ENCODE assay signal across 8 cellular contexts in the genomic region with DNA sequence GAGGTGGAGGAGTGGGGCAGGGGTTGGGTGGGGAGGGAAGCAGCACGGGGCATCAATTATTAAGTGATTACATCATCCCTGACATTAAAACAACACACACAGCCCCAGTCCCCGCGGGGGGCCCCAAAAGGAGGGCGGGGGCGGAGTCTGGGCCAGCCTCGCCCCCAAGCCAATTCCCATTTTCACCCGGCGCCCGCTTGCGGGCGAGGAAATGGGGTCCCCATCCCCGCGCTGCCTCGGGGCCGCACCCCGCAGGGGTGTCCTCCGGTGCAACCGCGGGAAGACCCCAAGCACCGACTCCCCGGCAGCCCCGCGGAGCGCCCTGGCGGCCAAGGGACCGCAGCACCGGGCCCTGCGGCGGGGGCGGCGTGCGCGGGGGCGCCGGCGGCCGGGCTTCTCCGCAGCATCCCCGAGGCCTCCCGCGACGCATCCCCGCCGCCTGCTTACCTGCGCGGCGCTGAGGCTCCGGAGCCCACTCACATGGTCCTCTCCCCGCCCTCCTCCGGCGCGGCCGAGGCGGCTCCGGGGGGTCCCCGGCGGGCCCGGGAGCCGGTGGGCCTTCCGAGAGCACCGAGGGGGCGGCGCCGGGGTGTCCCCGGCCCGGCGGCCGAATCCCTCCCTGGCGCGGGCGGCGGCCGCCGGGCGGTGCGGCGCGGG. TPM values are rescaled to one million over a fixed set of nuclear protein-coding genes. Genes with fewer than 3 reads are reported as not detected.
DNase-seq lines count a peak whose midpoint lies in the region; ATAC-seq and TF ChIP-seq lines count a peak whose summit lies in the region.

No MANE protein-coding gene starts in this region.

- ATAC-seq in GM19438 (IDR thresholded peaks at IDR 0.05; ENCODE audit: low read depth, unreplicated experiment) = peak; percentile 16
- peak; percentile 21 for ATAC-seq in HG03521 (IDR thresholded peaks at IDR 0.05; ENCODE audit: unreplicated experiment)

- no peaks in the 10 kb centered on the region for H3K36me3 ChIP-seq in mammary epithelial cell (ENCODE audit: insufficient read depth, low read length)

- in situ Hi-C loops in mammary epithelial cell (cut with MboI; ENCODE audit: low sequenced_read_pairs in 2 of 2) = loop anchor here in 1 of 2 donors (10.0 kb wide), 1 partner anchor 122 kb away; no protein-coding TSS in a partner anchor

- no CpG with 5 or more reads among the region's 78 CpGs for WGBS in mammary epithelial cell (ENCODE audit: low coverage, missing lambda C conversion rate)

- no TSS peak for BruUV-seq in mammary epithelial cell (replicated peaks; lab: Mats Ljungman, UMichigan)

- H3K4me2 ChIP-seq in mammary epithelial cell (ENCODE audit: insufficient read depth, low read depth, low read length) = peak overlapping the region; percentile 73

- no peak for TF ChIP-seq CTCF in AG09309 (IDR thresholded peaks at IDR 0.05; ENCODE audit: control insufficient read depth, insufficient read depth, low read depth, low read length, missing control alignments)
- no peak for TF ChIP-seq CTCF in VCaP (conservative IDR thresholded peaks at IDR 0.05)
- TF ChIP-seq CTCF in mammary epithelial cell (conservative IDR thresholded peaks at IDR 0.05 in 1 of 2, IDR thresholded peaks at IDR 0.05 in 1 of 2; ENCODE audit: extremely low read depth in 1 of 2, insufficient read depth in 1 of 2, low read depth in 1 of 2, low read length in 2 of 2) = peak in 1 of 2 donors; percentile 19

- intact Hi-C loops in mammary epithelial cell (cut with micrococcal nuclease) = loop anchor here (1.0 to 2.0 kb wide), 6 partner anchors 60 to 170 kb away; no protein-coding TSS in a partner anchor

- peaks cover 15% of the 10 kb centered on the region for H3K4me1 ChIP-seq in mammary epithelial cell (ENCODE audit: insufficient read depth, low read length)

- H3K79me2 ChIP-seq in mammary epithelial cell (ENCODE audit: insufficient read depth, low read length) = peaks cover 53% of the 10 kb centered on the region

- CTCF ChIA-PET in mammary epithelial cell (lab: Charles Lee; ENCODE audit: low non-redundant PET) = no interaction called here

- peak overlapping the region; percentile 64 for H3K9ac ChIP-seq in mammary epithelial cell (ENCODE audit: insufficient read depth, low read length)

- no peaks in the 10 kb centered on the region for H4K20me1 ChIP-seq in mammary epithelial cell (ENCODE audit: insufficient read depth, low read length)

- H2AFZ ChIP-seq in mammary epithelial cell (ENCODE audit: low read depth, low read length) = peak overlapping the region; percentile 90

- DNase-seq in AG09309 (ENCODE audit: low read depth) = no peak
- no peak for DNase-seq in mammary epithelial cell
- peak; percentile 20 for DNase-seq in kidney glomerular epithelial cell (lab: John Stamatoyannopoulos, UW)
- DNase-seq in stimulated activated CD4-positive, alpha-beta T cell treated with anti-CD3 and anti-CD28 coated beads, Interleukin-2, amount 100 ng/mL, for 24 hours = peak; percentile 74 to 75
- DNase-seq in NCI-H2029 treated with DMSO at 0.1 percent for 48 hours (lab: John Stamatoyannopoulos, UW) = no peak

- dilution Hi-C loops in mammary epithelial cell (cut with HindIII; ENCODE audit: low sequenced_read_pairs) = no loop called here

- peak overlapping the region; percentile 74 for H3K27ac ChIP-seq in VCaP
- H3K27ac ChIP-seq in mammary epithelial cell (ENCODE audit: insufficient read depth, low read depth, low read length) = peak overlapping the region; percentile 31

- H3K4me3 ChIP-seq in AG09309 (ENCODE audit: control insufficient read depth, low read depth, low read length) (peak overlapping the region; percentile 61), mammary epithelial cell (replicated peaks in 1 of 3; ENCODE audit: insufficient read depth in 1 of 3, low read depth in 2 of 3, low read length in 3 of 3) (peak overlapping the region; percentile 65 to 88 (median 78))

- no peaks in the 10 kb centered on the region for H3K27me3 ChIP-seq in mammary epithelial cell (ENCODE audit: insufficient read depth, low read length)

- no peaks in the 10 kb centered on the region for H3K9me3 ChIP-seq in mammary epithelial cell (replicated peaks; ENCODE audit: insufficient read depth, low read length)

RNA-seq across cellular contexts. Expression of a gene that starts 0.6 kb away (rescaled TPM):
- total RNA-seq in mammary epithelial cell = 100 to 1,000 TPM in 1 of 2 donors, 10 to 100 TPM in 1; 58.0 to 136 TPM
- 48.3 TPM for polyA plus RNA-seq in mammary epithelial cell
- 82.9 TPM for polyA minus RNA-seq in mammary epithelial cell

Comparison
In these comparisons a context has a peak if more than half of its experiments do, and no peak if none do; other contexts are left out.
1. DNase-seq: peak in kidney glomerular epithelial cell (single experiment) and stimulated activated CD4-positive, alpha-beta T cell treated with anti-CD3 and anti-CD28 coated beads, Interleukin-2, amount 100 ng/mL, for 24 hours (2 of 2); none in AG09309 (single experiment), mammary epithelial cell (single experiment) and NCI-H2029 treated with DMSO at 0.1 percent for 48 hours (single experiment).